ENCODE assay signal across 17 cellular contexts in genomic region chr18:5973079-5973478, GRCh38.
"Had no signal": no experiment of that assay in that cellular context is flagged by ENCODE, and none has a peak within 500 bp of the region (broad histone marks: within the 10 kb centered on the region; RNA-seq: fewer than 3 reads in every experiment).

No MANE protein-coding gene starts in this region.

- H3K9me3 ChIP-seq: gastroesophageal sphincter, heart left ventricle, left ventricle myocardium inferior, tibial artery had no signal

- H3K4me3 ChIP-seq: gastroesophageal sphincter, heart left ventricle, left ventricle myocardium inferior, tibial artery had no signal

- H3K27ac ChIP-seq: gastroesophageal sphincter, heart left ventricle, left ventricle myocardium inferior, tibial artery had no signal

- H3K4me3 Mint-ChIP-seq: activated naive CD8-positive, alpha-beta T cell; activated T-cell treated with anti-CD3 and anti-CD28 coated beads, Interleukin-2, amount 50 U/mL, for 72 hours; memory B cell; neural crest cell; stimulated activated naive B cell treated with anti-CD40 and anti-IgM and Interleukin-4, amounts not matched to agents 10 μg/mL and 1 μg/mL and 100 μg/mL, for 72 hours had no signal

- H3K9me3 Mint-ChIP-seq: activated T-cell treated with anti-CD3 and anti-CD28 coated beads, Interleukin-2, amount 50 U/mL, for 72 hours; memory B cell; neural crest cell had no signal

- FAIRE-seq: bronchial epithelial cell had no signal

- H3K27me3 ChIP-seq: gastroesophageal sphincter, tibial artery had no signal

- H3K27me3 Mint-ChIP-seq: activated naive CD8-positive, alpha-beta T cell; memory B cell; progenitor cell of endocrine pancreas; stimulated activated naive B cell treated with anti-CD40 and anti-IgM and Interleukin-4, amounts not matched to agents 10 μg/mL and 1 μg/mL and 100 μg/mL, for 72 hours had no signal

- H3K4me1 ChIP-seq: gastroesophageal sphincter, tibial artery had no signal

- DNase-seq: activated CD4-positive, alpha-beta T cell treated with anti-CD3 and anti-CD28 coated beads, Interleukin-2, amount 50 U/mL, for 4 hours; activated effector memory CD4-positive, alpha-beta T cell treated with anti-CD3 and anti-CD28 coated beads, Interleukin-2, amount 50 U/mL, for 16 hours; activated T-cell treated with anti-CD3 and anti-CD28 coated beads, Interleukin-2, amount 50 U/mL, for 72 hours; cerebellar nuclear complex; cortex of kidney; heart left ventricle; kidney glomerular epithelial cell; left ventricle myocardium inferior; stimulated activated naive B cell treated with anti-CD40 and anti-IgM and Interleukin-4, amounts not matched to agents 10 μg/mL and 1 μg/mL and 100 μg/mL, for 72 hours; tibial artery had no signal

- H3K36me3 Mint-ChIP-seq: activated naive CD8-positive, alpha-beta T cell; memory B cell had no signal

- H3K27ac Mint-ChIP-seq: activated naive CD8-positive, alpha-beta T cell; activated T-cell treated with anti-CD3 and anti-CD28 coated beads, Interleukin-2, amount 50 U/mL, for 72 hours; memory B cell; progenitor cell of endocrine pancreas; stimulated activated naive B cell treated with anti-CD40 and anti-IgM and Interleukin-4, amounts not matched to agents 10 μg/mL and 1 μg/mL and 100 μg/mL, for 72 hours had no signal

- ATAC-seq: activated T-cell treated with anti-CD3 and anti-CD28 coated beads, Interleukin-2, amount 50 U/mL, for 72 hours; esophagus mucosa; gastroesophageal sphincter had no signal

- H3K36me3 ChIP-seq: gastroesophageal sphincter, heart left ventricle, left ventricle myocardium inferior, tibial artery had no signal
